8 cellular contexts compared by ENCODE assay signal in the genomic region with DNA sequence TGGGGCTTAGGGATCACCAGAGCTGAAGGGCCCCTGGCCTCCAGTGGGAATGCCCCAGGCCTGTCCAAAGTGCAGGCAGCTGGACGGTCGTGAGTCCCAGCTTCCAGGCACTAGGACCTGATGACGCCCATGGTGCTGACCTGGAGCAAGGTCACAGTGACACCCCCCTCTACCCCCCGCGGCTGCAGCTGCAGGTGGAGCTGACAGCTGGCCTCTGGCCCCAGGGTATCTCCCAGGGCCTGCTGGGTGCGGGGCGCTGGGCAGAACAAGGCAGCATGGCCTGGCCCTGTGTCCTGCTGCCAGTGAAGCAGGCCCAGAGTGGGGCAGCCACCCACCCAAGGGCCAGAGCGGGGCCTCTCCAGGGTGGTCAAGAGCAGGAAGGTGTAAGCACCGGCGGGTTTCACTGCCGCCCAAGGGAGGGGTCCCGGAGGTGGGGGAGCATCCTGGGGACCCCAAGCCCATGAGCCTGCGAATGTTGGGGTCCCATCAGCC. TPM values are rescaled to one million over a fixed set of nuclear protein-coding genes. Genes with fewer than 3 reads are reported as not detected.
A peak's percentile ranks its signal among the peaks of the same experiment; 100 is the strongest.
DNase-seq lines count a peak whose midpoint lies in the region; ATAC-seq and TF ChIP-seq lines count a peak whose summit lies in the region.

No MANE protein-coding gene starts in this region.

- dilution Hi-C loops in mammary epithelial cell (cut with HindIII; ENCODE audit: low sequenced_read_pairs) = no loop called here

- H3K4me2 ChIP-seq in mammary epithelial cell (ENCODE audit: insufficient read depth, low read depth, low read length) = peak overlapping the region; percentile 69
- H3K4me2 ChIP-seq in mesenchymal stem cell (ENCODE audit: low read length, poor library complexity, severe bottlenecking) = peak overlapping the region; percentile 86

- H2BK15ac ChIP-seq in mesenchymal stem cell (ENCODE audit: low read depth, poor library complexity, severe bottlenecking) = peak overlapping the region; percentile 50

- H3K79me2 ChIP-seq in ACC112 (ENCODE audit: control insufficient read depth, insufficient read depth, low read length, unreplicated experiment) (peaks cover 50% of the 10 kb centered on the region), mammary epithelial cell (ENCODE audit: insufficient read depth, low read length) (peaks cover 10% of the 10 kb centered on the region)

- peak overlapping the region; percentile 39 for H2BK5ac ChIP-seq in mesenchymal stem cell (ENCODE audit: low read depth, low read length, poor library complexity, severe bottlenecking)

- WGBS in mammary epithelial cell (ENCODE audit: low coverage, missing lambda C conversion rate) = 63% methylated on average over 13 of the region's 13 CpGs
- WGBS in mesenchymal stem cell = 41% methylated on average over 13 of the region's 13 CpGs

- H3K27me3 ChIP-seq in ACC112 (ENCODE audit: insufficient read depth, low read length) (no peaks in the 10 kb centered on the region), mammary epithelial cell (ENCODE audit: insufficient read depth, low read length) (no peaks in the 10 kb centered on the region), mesenchymal stem cell (ENCODE audit: control insufficient read depth in 1 of 2, insufficient read depth in 1 of 2, low read length in 2 of 2) (no peaks in the 10 kb centered on the region)

- intact Hi-C loops in mammary epithelial cell (cut with micrococcal nuclease) = loop anchor here (2.0 kb wide), 1 partner anchor 83 kb away; a partner anchor contains a TSS

- peaks cover 23% of the 10 kb centered on the region for H3K79me1 ChIP-seq in mesenchymal stem cell (replicated peaks; ENCODE audit: low read length, poor library complexity, severe bottlenecking)

- no peak overlapping the region for H3K9ac ChIP-seq in mammary epithelial cell (ENCODE audit: insufficient read depth, low read length)
- H3K9ac ChIP-seq in mesenchymal stem cell (ENCODE audit: low read length) = peak overlapping the region; percentile 95

- in situ Hi-C loops in mammary epithelial cell (cut with MboI; ENCODE audit: low sequenced_read_pairs in 2 of 2) = no loop called here

- DNase-seq in mammary epithelial cell (no peak), mesenchymal stem cell (peak; percentile 34), NCI-H2081 treated with DMSO at 0.1 percent for 48 hours (lab: John Stamatoyannopoulos, UW) (no peak), AG08396 (ENCODE audit: low spot score) (no peak), HPDE6-E6E7 (ENCODE audit: extremely low spot score) (no peak)

- no TSS peak for BruUV-seq in mammary epithelial cell (replicated peaks; lab: Mats Ljungman, UMichigan)

- H3K9me3 ChIP-seq in KOPT-K1 (ENCODE audit: insufficient read depth, low read length, poor library complexity, severe bottlenecking) = no peaks in the 10 kb centered on the region
- H3K9me3 ChIP-seq in mammary epithelial cell (replicated peaks; ENCODE audit: insufficient read depth, low read length) = no peaks in the 10 kb centered on the region
- no peaks in the 10 kb centered on the region for H3K9me3 ChIP-seq in mesenchymal stem cell (ENCODE audit: control insufficient read depth, low read length)

- TF ChIP-seq CTCF in mammary epithelial cell (conservative IDR thresholded peaks at IDR 0.05 in 1 of 2, IDR thresholded peaks at IDR 0.05 in 1 of 2; ENCODE audit: extremely low read depth in 1 of 2, insufficient read depth in 1 of 2, low read depth in 1 of 2, low read length in 2 of 2) = no peak

- H2BK12ac ChIP-seq in mesenchymal stem cell (ENCODE audit: low read length in 2 of 2) = peak overlapping the region; percentile 24 to 90

- peak overlapping the region; percentile 98 for H4K91ac ChIP-seq in mesenchymal stem cell (ENCODE audit: low read length)

- peak overlapping the region; percentile 55 to 92 for H3K4ac ChIP-seq in mesenchymal stem cell (ENCODE audit: low read depth in 1 of 2, low read length in 2 of 2)

- H4K8ac ChIP-seq in mesenchymal stem cell (ENCODE audit: low read length) = peak overlapping the region; percentile 99

- peak overlapping the region; percentile 95 to 96 for H3K18ac ChIP-seq in mesenchymal stem cell (ENCODE audit: low read depth in 1 of 2, low read length in 2 of 2)

- H3K23ac ChIP-seq in mesenchymal stem cell (ENCODE audit: low read length in 2 of 2) = no peak overlapping the region

- H3K4me3 ChIP-seq in ACC112 (ENCODE audit: low read depth, low read length) (peak overlapping the region; percentile 88), mammary epithelial cell (replicated peaks in 1 of 3; ENCODE audit: insufficient read depth in 1 of 3, low read depth in 2 of 3, low read length in 3 of 3) (peak overlapping the region; percentile 61 to 66 (median 64)), mesenchymal stem cell (ENCODE audit: insufficient read depth in 1 of 2, low read depth in 1 of 2, low read length in 2 of 2) (peak overlapping the region; percentile 36 to 91)

- H3K36me3 ChIP-seq in ACC112 (ENCODE audit: insufficient read depth, low read length) (peaks cover 6% of the 10 kb centered on the region; the same call in 1 of the 2 replicates), KOPT-K1 (ENCODE audit: insufficient read depth, low read length) (peaks cover 30% of the 10 kb centered on the region), mammary epithelial cell (ENCODE audit: insufficient read depth, low read length) (peaks cover 6% of the 10 kb centered on the region), mesenchymal stem cell (ENCODE audit: control insufficient read depth in 1 of 2, insufficient read depth in 2 of 2, low read depth in 1 of 2, low read length in 2 of 2) (peaks cover 26 to 51% of the 10 kb centered on the region in 2 experiments)

- H2AFZ ChIP-seq in ACC112 (ENCODE audit: low read length, unreplicated experiment) = peak overlapping the region; percentile 84
- H2AFZ ChIP-seq in mammary epithelial cell (ENCODE audit: low read depth, low read length) = peak overlapping the region; percentile 92
- H2AFZ ChIP-seq in mesenchymal stem cell (ENCODE audit: low read depth, low read length) = no peak overlapping the region

- no peaks in the 10 kb centered on the region for H4K20me1 ChIP-seq in mammary epithelial cell (ENCODE audit: insufficient read depth, low read length)

- CTCF ChIA-PET in mammary epithelial cell (lab: Charles Lee; ENCODE audit: low non-redundant PET) = no interaction called here

- peak overlapping the region; percentile 17 for H2AK5ac ChIP-seq in mesenchymal stem cell (ENCODE audit: low read length, severe bottlenecking)

- peak overlapping the region; percentile 82 for H3K27ac ChIP-seq in ACC112 (ENCODE audit: low read depth, low read length)
- H3K27ac ChIP-seq in KOPT-K1 (ENCODE audit: low read depth, low read length, poor library complexity, severe bottlenecking) = peak overlapping the region; percentile 80
- H3K27ac ChIP-seq in mammary epithelial cell (ENCODE audit: insufficient read depth, low read depth, low read length) = peak overlapping the region; percentile 3
- peak overlapping the region; percentile 78 for H3K27ac ChIP-seq in mesenchymal stem cell (ENCODE audit: low read length, poor library complexity, severe bottlenecking)

- ATAC-seq in HG02885 (IDR thresholded peaks at IDR 0.05; ENCODE audit: poor library complexity, unreplicated experiment) = no peak

- H3K4me1 ChIP-seq in ACC112 (ENCODE audit: control insufficient read depth, insufficient read depth, low read length, unreplicated experiment) (peaks cover 19% of the 10 kb centered on the region), mammary epithelial cell (ENCODE audit: insufficient read depth, low read length) (peaks cover 16% of the 10 kb centered on the region), mesenchymal stem cell (ENCODE audit: control insufficient read depth, insufficient read depth, low read depth, low read length) (peaks cover 52% of the 10 kb centered on the region)

- peak overlapping the region; percentile 94 for H2BK120ac ChIP-seq in mesenchymal stem cell (ENCODE audit: low read depth, low read length)

- H3K14ac ChIP-seq in mesenchymal stem cell (ENCODE audit: low read length in 2 of 2) = peak overlapping the region in 1 of 2 experiments; percentile 91

RNA-seq across cellular contexts. Expression of a gene that starts 0.6 kb away (rescaled TPM):
- 10 to 100 TPM in 1 of 2 donors, 1 to 10 TPM in 1; 5.0 to 38.9 TPM for total RNA-seq in mammary epithelial cell
- polyA plus RNA-seq in mammary epithelial cell = 28.6 TPM
- 23.8 TPM for polyA minus RNA-seq in mammary epithelial cell
- 84.2 TPM for polyA plus RNA-seq in mesenchymal stem cell (2013, experiment 1 of 2)
- polyA plus RNA-seq in mesenchymal stem cell (2013, experiment 2 of 2) = 79.4 TPM

RNA-seq across cellular contexts. Expression of a gene that starts 7.8 kb away (rescaled TPM):
- 100 to 1,000 TPM in 1 of 2 donors, 10 to 100 TPM in 1; 74.7 to 144 TPM for total RNA-seq in mammary epithelial cell
- polyA plus RNA-seq in mammary epithelial cell = 106 TPM
- polyA minus RNA-seq in mammary epithelial cell = 171 TPM
- 104 TPM for polyA plus RNA-seq in mesenchymal stem cell (2013, experiment 1 of 2)
- 106 TPM for polyA plus RNA-seq in mesenchymal stem cell (2013, experiment 2 of 2)

RNA-seq across cellular contexts. Expression of a gene that starts 28.1 kb away (rescaled TPM):
- 10 to 100 TPM; 10.6 to 20.8 TPM for total RNA-seq in mammary epithelial cell
- 8.7 TPM for polyA plus RNA-seq in mammary epithelial cell
- 2.8 TPM for polyA minus RNA-seq in mammary epithelial cell
- polyA plus RNA-seq in mesenchymal stem cell (2013, experiment 1 of 2) = 22.4 TPM
- polyA plus RNA-seq in mesenchymal stem cell (2013, experiment 2 of 2) = 22.5 TPM

RNA-seq across cellular contexts. Expression of a gene that starts 34.4 kb away (rescaled TPM):
- total RNA-seq in mammary epithelial cell = 10 to 100 TPM; 20.7 to 22.0 TPM
- 24.5 TPM for polyA plus RNA-seq in mammary epithelial cell
- 30.1 TPM for polyA minus RNA-seq in mammary epithelial cell
- polyA plus RNA-seq in mesenchymal stem cell (2013, experiment 1 of 2) = 12.1 TPM
- 11.5 TPM for polyA plus RNA-seq in mesenchymal stem cell (2013, experiment 2 of 2)

Comparison
In these comparisons a context has a peak if more than half of its experiments do, and no peak if none do; other contexts are left out.
1. H3K27ac ChIP-seq: peak in every context shown above with its lines; median percentile 82 in ACC112; 80 in KOPT-K1; 78 in mesenchymal stem cell; 3 in mammary epithelial cell.